ENCODE assay signal across 1 cellular context in genomic region chr6:153780011-153780410, GRCh38.
TF ChIP-seq lines count a peak whose summit lies in the region.

No MANE protein-coding gene starts in this region.

TF ChIP-seq in HepG2, 621 proteins besides CTCF, POLR2A, EP300 and RAD21 (continued from another document):
- TF ChIP-seq KIAA2018 (CRISPR knock-in tag; IDR thresholded peaks at IDR 0.05; ENCODE audit: borderline replicate concordance) = no peak
- no peak for TF ChIP-seq MTA3 (CRISPR knock-in tag; IDR thresholded peaks at IDR 0.05)
- peak; percentile 52; the same call in 1 of the 2 replicates for TF ChIP-seq MAFF (IDR thresholded peaks at IDR 0.05; ENCODE audit: low read depth, low read length)
- TF ChIP-seq MAFK (conservative IDR thresholded peaks at IDR 0.05 in 1 of 2, IDR thresholded peaks at IDR 0.05 in 1 of 2; ENCODE audit: low read length in 2 of 2) = peak; percentile 67 to 72
- TF ChIP-seq MATR3 (CRISPR knock-in tag; IDR thresholded peaks at IDR 0.05) = no peak
- no peak for TF ChIP-seq MIXL1 (CRISPR knock-in tag; IDR thresholded peaks at IDR 0.05)
- TF ChIP-seq ZNF644 (CRISPR knock-in tag; IDR thresholded peaks at IDR 0.05; ENCODE audit: low read depth) = no peak
- TF ChIP-seq MTF1 (CRISPR knock-in tag; IDR thresholded peaks at IDR 0.05) = no peak
